8 cellular contexts compared by ENCODE assay signal in the genomic region with DNA sequence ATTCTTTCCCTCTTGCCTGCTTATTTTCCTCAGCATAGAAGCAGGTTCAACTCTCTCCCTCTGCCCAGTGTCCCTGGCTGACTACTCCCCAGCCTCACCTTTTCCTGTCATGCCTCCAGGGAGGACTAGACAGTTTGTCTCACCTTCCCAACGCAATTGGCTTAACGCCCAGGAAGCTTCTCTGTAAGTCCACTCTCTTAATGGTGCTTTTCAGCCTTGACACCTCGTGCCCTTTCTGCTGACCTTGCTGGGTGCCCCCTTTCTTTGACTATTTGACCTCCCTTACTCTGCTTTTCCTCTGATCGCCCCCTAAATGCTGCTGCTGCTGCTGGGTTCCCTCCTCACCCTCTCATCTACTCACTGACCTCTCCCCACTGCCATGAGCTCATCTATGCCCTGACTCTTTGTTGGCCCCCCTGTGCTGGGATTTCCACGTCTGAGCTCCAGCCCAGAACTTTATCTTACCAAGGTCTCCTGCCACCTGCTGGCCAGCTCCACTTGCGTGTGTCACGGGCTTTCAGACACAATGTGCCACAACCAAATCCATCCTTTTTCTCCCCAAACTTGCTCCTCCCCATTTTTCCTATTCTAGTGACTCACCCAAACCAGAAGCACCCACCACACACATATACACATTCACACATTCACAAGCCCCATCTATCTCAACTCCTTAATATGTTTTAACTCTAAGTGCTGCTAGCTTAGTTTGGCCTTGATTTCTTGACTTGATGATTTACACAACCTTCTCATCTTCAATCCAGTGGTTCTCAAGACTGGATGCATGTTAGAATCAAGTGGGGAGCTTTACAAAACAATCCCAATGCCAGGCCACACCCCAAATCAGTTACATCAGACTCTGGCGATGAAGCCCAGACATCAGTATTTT. TPM values are rescaled to one million over a fixed set of nuclear protein-coding genes. Genes with fewer than 3 reads are reported as not detected.
DNase-seq lines count a peak whose midpoint lies in the region; ATAC-seq, FAIRE-seq and TF ChIP-seq lines count a peak whose summit lies in the region.

No MANE protein-coding gene starts in this region.

- intact Hi-C loops in psoas muscle (cut with DNase I) = loop anchor here (1.0 to 10.0 kb wide), 2 partner anchors 17 to 499 kb away; no protein-coding TSS in a partner anchor

- peak; percentile 90 for FAIRE-seq in GM12891 (lab: Jason Lieb, UNC)

- TF ChIP-seq POLR2A in GM12891 (IDR thresholded peaks at IDR 0.05; ENCODE audit: low read depth, low read length) = no peak

- H3K27ac ChIP-seq in foreskin keratinocyte = no peak overlapping the region
- no peak overlapping the region for H3K27ac ChIP-seq in psoas muscle

- ATAC-seq in foreskin keratinocyte (peak; percentile 70), psoas muscle (peak; percentile 74 to 92 (median 80)), HG03196 (IDR thresholded peaks at IDR 0.05; ENCODE audit: unreplicated experiment) (no peak)

- no peaks in the 10 kb centered on the region for H3K9me3 ChIP-seq in psoas muscle

- H3K36me3 ChIP-seq in psoas muscle (ENCODE audit: insufficient read depth in 1 of 2, low read depth in 1 of 2) = no peaks in the 10 kb centered on the region

- DNase-seq in A172 (ENCODE audit: low spot score) (peak; percentile 48), GM12891 (ENCODE audit: insufficient read length, low spot score) (peak; percentile 39), NOMO-1 treated with DMSO at 0.1 percent for 48 hours (lab: John Stamatoyannopoulos, UW; ENCODE audit: unreplicated experiment) (peak; percentile 16), foreskin keratinocyte (peak in 1 of 2 donors; percentile 30), psoas muscle (peak; percentile 44 to 75), GOT3 (lab: John Stamatoyannopoulos, UW) (no peak)
- peak; percentile 64 to 70 for DNase-seq in activated T-cell treated with anti-CD3 and anti-CD28 coated beads, Interleukin-2, amount 50 U/mL, for 48 hours

- H3K4me3 ChIP-seq in psoas muscle = no peak overlapping the region

- H3K27me3 ChIP-seq in foreskin keratinocyte = peaks cover 28% of the 10 kb centered on the region
- peaks cover 0 to 2% (median 0%) of the 10 kb centered on the region in 3 donors for H3K27me3 ChIP-seq in psoas muscle (ENCODE audit: insufficient read depth in 3 of 3, low read length in 2 of 3)

- WGBS in psoas muscle, 3 donors = 31 to 33% (median 32%) methylated on average over 8 of the region's 8 CpGs

- no peaks in the 10 kb centered on the region for H3K4me1 ChIP-seq in foreskin keratinocyte
- H3K4me1 ChIP-seq in psoas muscle = no peaks in the 10 kb centered on the region

- TF ChIP-seq CTCF in foreskin keratinocyte (conservative IDR thresholded peaks at IDR 0.05) (peak; percentile 71), psoas muscle (IDR thresholded peaks at IDR 0.05) (peak; percentile 59)

TF ChIP-seq in GM12891, 5 proteins besides CTCF, POLR2A, EP300 and RAD21:
- no peak for TF ChIP-seq POU2F2 (IDR thresholded peaks at IDR 0.05; ENCODE audit: low read depth, low read length)
- no peak for TF ChIP-seq PAX5 (IDR thresholded peaks at IDR 0.05; ENCODE audit: insufficient read depth, low read length, severe bottlenecking)
- no peak for TF ChIP-seq TAF1 (IDR thresholded peaks at IDR 0.05; ENCODE audit: low read depth, low read length)
- no peak for TF ChIP-seq SPI1 (IDR thresholded peaks at IDR 0.05; ENCODE audit: low read depth, low read length)
- TF ChIP-seq POLR2AphosphoS5 (IDR thresholded peaks at IDR 0.05; ENCODE audit: low read depth, low read length) = no peak

RNA-seq across cellular contexts. Expression of a gene that starts 16.6 kb away (rescaled TPM):
- not detected in 2 replicates for total RNA-seq in A172 (2014; rRNA removed; shearing (Covaris generic))
- not detected for polyA plus RNA-seq in GM12891 (2012; ENCODE audit: low read depth, missing spikeins)
- total RNA-seq in foreskin keratinocyte (not detected in 2 replicates), psoas muscle (under 1 TPM in 1 of 4 donors, not detected in 3; 0.52 TPM)
- polyA plus RNA-seq in foreskin keratinocyte (not detected in 2 replicates), psoas muscle (not detected)

RNA-seq across cellular contexts. Expression of a gene that starts 19.1 kb away (rescaled TPM):
- 90.6 and 92.1 TPM in 2 replicates for total RNA-seq in A172 (2014; rRNA removed; shearing (Covaris generic))
- 49.6 TPM for polyA plus RNA-seq in GM12891 (2012; ENCODE audit: low read depth, missing spikeins)
- total RNA-seq in foreskin keratinocyte (26.1 and 32.8 TPM in 2 replicates), psoas muscle (10 to 100 TPM; 40.7 to 64.3 (median 50.4) TPM)
- polyA plus RNA-seq in foreskin keratinocyte (23.6 and 26.5 TPM in 2 replicates), psoas muscle (10 to 100 TPM; 34.9 to 79.2 (median 36.4) TPM)
